Comparison of ENCODE assay signal across 1 cellular context in the genomic region with DNA sequence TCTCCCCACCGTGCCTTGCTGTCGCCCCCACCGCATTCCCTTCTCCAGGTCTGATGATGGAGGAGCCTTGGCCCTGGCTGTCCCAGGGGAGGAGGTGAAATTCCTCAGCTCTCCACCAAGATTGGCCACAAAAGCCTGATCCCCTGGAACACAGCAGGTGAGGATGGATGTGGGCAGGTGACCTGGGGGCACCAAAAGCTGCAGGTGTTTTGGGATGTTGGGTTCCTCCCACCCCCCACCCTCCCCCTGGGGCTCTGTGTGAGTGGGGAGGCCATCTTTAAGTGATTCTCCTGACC.
TF ChIP-seq lines count a peak whose summit lies in the region.

No MANE protein-coding gene starts in this region.

TF ChIP-seq in H1, 55 proteins besides CTCF, POLR2A, EP300 and RAD21:
- TF ChIP-seq HDAC2 (IDR thresholded peaks at IDR 0.05; ENCODE audit: borderline replicate concordance in 1 of 2, low read depth in 2 of 2, low read length in 2 of 2) (0 out of 4 replicates have a peak, but pooled peaks of 1 of the 2 experiments have one; percentile 36), YY1 (IDR thresholded peaks at IDR 0.05; ENCODE audit: low read depth, low read length) (0 out of 2 replicates have a peak, but pooled peaks have one; percentile 33), SIN3A (conservative IDR thresholded peaks at IDR 0.05 in 1 of 2, IDR thresholded peaks at IDR 0.05 in 1 of 2; ENCODE audit: low read depth in 1 of 2, low read length in 2 of 2) (no peak), PHF8 (conservative IDR thresholded peaks at IDR 0.05; ENCODE audit: low read depth, low read length) (no peak), GTF2F1 (IDR thresholded peaks at IDR 0.05; ENCODE audit: borderline replicate concordance, low read depth, low read length) (no peak), NRF1 (IDR thresholded peaks at IDR 0.05; ENCODE audit: low read depth, low read length) (no peak), SP1 (IDR thresholded peaks at IDR 0.05; ENCODE audit: low read depth, low read length) (0 out of 2 replicates have a peak, but pooled peaks have one; percentile 29), TEAD4 (IDR thresholded peaks at IDR 0.05; ENCODE audit: low read depth, low read length) (0 out of 2 replicates have a peak, but pooled peaks have one; percentile 3)
